Comparison of ENCODE assay signal across 27 cellular contexts in genomic region chr6:30360139-30360538, GRCh38.
"Had no signal": no experiment of that assay in that cellular context is flagged by ENCODE, and none has a peak within 500 bp of the region (broad histone marks: within the 10 kb centered on the region; RNA-seq: fewer than 3 reads in every experiment).

No MANE protein-coding gene starts in this region.

- DNase-seq: activated B cell treated with CpG ODN at 0.5 μM for 24 hours; activated CD4-positive, alpha-beta memory T cell treated with anti-CD3 and anti-CD28 coated beads, Interleukin-2, amount 10 ng/mL, durations not matched to agents 7 days and 5 days; activated CD4-positive, alpha-beta T cell treated with anti-CD3 and anti-CD28 coated beads for 1 hour; activated CD4-positive, alpha-beta T cell treated with anti-CD3 and anti-CD28 coated beads, Interleukin-2, amount 50 U/mL, for 1 hour; activated gamma-delta T cell; activated naive CD4-positive, alpha-beta T cell treated with anti-CD3 and anti-CD28 coated beads for 36 hours; activated T-cell treated with anti-CD3 and anti-CD28 coated beads for 4 hours; activated T-cell treated with anti-CD3 and anti-CD28 coated beads, Interleukin-2, amount 50 U/mL, for 48 hours; amygdala; cortex of kidney; NCI-H1048; NCI-H146; NCI-H187 treated with DMSO at 0.1 percent for 48 hours; NCI-H2081 treated with DMSO at 0.1 percent for 48 hours; NCI-H2171; NCI-H2227 treated with DMSO at 0.1 percent for 48 hours; NCI-H446 treated with DMSO at 0.1 percent for 48 hours; NCI-H524 treated with DMSO at 0.1 percent for 48 hours; NCI-H748 treated with DMSO at 0.1 percent for 48 hours; Peyer's patch; Right ventricle myocardium superior; T-helper 17 cell; T-helper 9 cell had no signal

- FAIRE-seq: astrocyte had no signal

- H3K36me3 ChIP-seq: Peyer's patch, SJSA1 had no signal

- ATAC-seq: activated T-helper 17 cell treated with anti-CD3 and anti-CD28 coated beads, Interleukin-2, amount 50 U/mL, for 72 hours; T-helper 17 cell had no signal

- H3K4me3 ChIP-seq: Peyer's patch, SJSA1 had no signal

- H3K27ac ChIP-seq: Peyer's patch, RWPE1, SJSA1 had no signal

- H3K9me3 ChIP-seq: Peyer's patch, SJSA1 had no signal

- H3K4me1 ChIP-seq: Peyer's patch had no signal
